In the genomic region with DNA sequence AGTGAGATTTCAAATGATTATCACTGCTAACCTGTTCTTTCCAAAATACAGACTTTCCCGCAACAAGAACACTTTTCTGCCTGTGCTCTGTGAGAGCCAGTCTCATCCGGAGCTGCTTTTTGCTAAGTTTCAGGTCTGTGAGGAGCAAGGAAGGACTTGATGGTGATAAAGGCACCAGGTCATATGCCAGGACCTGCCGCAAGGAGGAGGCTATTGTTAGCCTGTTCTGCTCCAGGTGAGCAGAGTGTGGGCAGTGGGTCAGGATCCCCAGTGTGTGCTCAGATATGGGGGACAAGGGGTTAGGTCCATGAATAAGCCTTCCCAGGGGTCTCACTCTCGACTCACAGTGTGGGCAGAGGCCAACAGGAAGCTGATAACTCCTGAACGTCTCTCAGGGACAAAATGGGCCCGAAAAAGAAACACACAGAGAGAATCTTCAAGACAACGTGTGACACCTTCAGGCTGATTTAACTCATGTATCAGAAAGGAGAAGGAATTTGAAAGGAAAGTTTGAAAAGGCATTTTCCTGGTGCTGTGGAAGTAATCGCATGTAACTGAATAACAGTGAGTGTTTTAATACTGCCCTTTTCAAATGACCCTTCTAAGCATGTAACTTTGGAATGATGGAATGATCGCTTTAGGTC, we compare ENCODE assay signal across 18 cellular contexts. TPM values are rescaled to one million over a fixed set of nuclear protein-coding genes. Genes with fewer than 3 reads are reported as not detected.
DNase-seq lines count a peak whose midpoint lies in the region; ATAC-seq and TF ChIP-seq lines count a peak whose summit lies in the region.
"Had no signal": no experiment of that assay in that cellular context is flagged by ENCODE, and none has a peak within 500 bp of the region (broad histone marks: within the 10 kb centered on the region; RNA-seq: fewer than 3 reads in every experiment).

No MANE protein-coding gene starts in this region.

- H3K4me1 ChIP-seq in mammary epithelial cell (ENCODE audit: insufficient read depth, low read length) (peaks cover 10% of the 10 kb centered on the region), right atrium auricular region (peaks cover 0 to 24% of the 10 kb centered on the region in 2 donors), thoracic aorta (ENCODE audit: control insufficient read depth in 1 of 2, low read depth in 2 of 2) (peaks cover 12 to 35% of the 10 kb centered on the region in 2 donors)

- no peaks in the 10 kb centered on the region for H3K27me3 ChIP-seq in mammary epithelial cell (ENCODE audit: insufficient read depth, low read length)
- H3K27me3 ChIP-seq in right atrium auricular region, result no peaks in the 10 kb centered on the region
- no peaks in the 10 kb centered on the region for H3K27me3 ChIP-seq in thoracic aorta (replicated peaks; ENCODE audit: insufficient read depth)
- H3K27me3 ChIP-seq: BLaER1, Peyer's patch had no signal

- H3K27ac ChIP-seq in mammary epithelial cell (ENCODE audit: insufficient read depth, low read depth, low read length), result no peak overlapping the region
- H3K27ac ChIP-seq in right atrium auricular region, result peak overlapping the region; percentile 19 to 64
- H3K27ac ChIP-seq in thoracic aorta, result peak overlapping the region; percentile 47 to 54
- H3K27ac ChIP-seq: BLaER1 had no signal

- ATAC-seq in thoracic aorta (ENCODE audit: insufficient number of reproducible peaks, low FRiP score, low read depth), result no peak

- WGBS in mammary epithelial cell (ENCODE audit: low coverage, missing lambda C conversion rate), result 28% methylated on average over 9 of the region's 9 CpGs

- H3K36me3 ChIP-seq in mammary epithelial cell (ENCODE audit: insufficient read depth, low read length), result no peaks in the 10 kb centered on the region
- H3K36me3 ChIP-seq in right atrium auricular region, result peaks cover 6% of the 10 kb centered on the region
- H3K36me3 ChIP-seq in thoracic aorta, result no peaks in the 10 kb centered on the region
- H3K36me3 ChIP-seq: BLaER1, Peyer's patch had no signal

- H4K20me1 ChIP-seq in mammary epithelial cell (ENCODE audit: insufficient read depth, low read length), result no peaks in the 10 kb centered on the region
- H4K20me1 ChIP-seq: BLaER1 had no signal

- in situ Hi-C loops in mammary epithelial cell (cut with MboI; ENCODE audit: low sequenced_read_pairs in 2 of 2), result loop anchor here in 1 of 2 donors (25.0 kb wide), 1 partner anchor 106 kb away; no protein-coding TSS in a partner anchor

- no peak overlapping the region for H3K4me3 ChIP-seq in mammary epithelial cell (replicated peaks in 1 of 3; ENCODE audit: insufficient read depth in 1 of 3, low read depth in 2 of 3, low read length in 3 of 3)
- H3K4me3 ChIP-seq in right atrium auricular region, result no peak overlapping the region
- H3K4me3 ChIP-seq in thoracic aorta, result no peak overlapping the region
- H3K4me3 ChIP-seq: BLaER1, Peyer's patch had no signal

- no peaks in the 10 kb centered on the region for H3K9me3 ChIP-seq in mammary epithelial cell (replicated peaks; ENCODE audit: insufficient read depth, low read length)
- no peaks in the 10 kb centered on the region for H3K9me3 ChIP-seq in right atrium auricular region
- no peaks in the 10 kb centered on the region for H3K9me3 ChIP-seq in thoracic aorta
- H3K9me3 ChIP-seq: BLaER1, Peyer's patch had no signal

- H3K9ac ChIP-seq in mammary epithelial cell (ENCODE audit: insufficient read depth, low read length), result no peak overlapping the region
- H3K9ac ChIP-seq: BLaER1 had no signal

- BruUV-seq in mammary epithelial cell (replicated peaks; lab: Mats Ljungman, UMichigan), result no TSS peak

- H3K4me2 ChIP-seq in mammary epithelial cell (ENCODE audit: insufficient read depth, low read depth, low read length), result no peak overlapping the region
- H3K4me2 ChIP-seq: BLaER1 had no signal

- CTCF ChIA-PET in mammary epithelial cell (lab: Charles Lee; ENCODE audit: low non-redundant PET), result interaction anchor here (0.6 to 0.7 kb wide), 2 partner anchors 132 to 409 kb away, joined by 4 read pairs; no protein-coding TSS in a partner anchor

- dilution Hi-C loops in mammary epithelial cell (cut with HindIII; ENCODE audit: low sequenced_read_pairs), result no loop called here

- peak in 1 of 2 donors; percentile 15 for TF ChIP-seq CTCF in mammary epithelial cell (conservative IDR thresholded peaks at IDR 0.05 in 1 of 2, IDR thresholded peaks at IDR 0.05 in 1 of 2; ENCODE audit: extremely low read depth in 1 of 2, insufficient read depth in 1 of 2, low read depth in 1 of 2, low read length in 2 of 2)
- TF ChIP-seq CTCF in right atrium auricular region (IDR thresholded peaks at IDR 0.05), result no peak
- TF ChIP-seq CTCF in thoracic aorta (IDR thresholded peaks at IDR 0.05), result no peak

- H2AFZ ChIP-seq in mammary epithelial cell (ENCODE audit: low read depth, low read length), result peak overlapping the region; percentile 89

- DNase-seq in LHCN-M2 (ENCODE audit: low read depth) (peak; percentile 60), mammary epithelial cell (no peak), right atrium auricular region (ENCODE audit: low spot score) (no peak), thoracic aorta (ENCODE audit: low spot score) (no peak), COR-L47 (lab: John Stamatoyannopoulos, UW) (no peak), NOMO-1 treated with dmso at 0.1 percent for 144 hours (lab: John Stamatoyannopoulos, UW; ENCODE audit: unreplicated experiment) (no peak), NCI-H2081 (lab: John Stamatoyannopoulos, UW) (no peak)
- DNase-seq: activated CD4-positive, alpha-beta T cell treated with anti-CD3 and anti-CD28 coated beads, Interleukin-2, amount 10 ng/mL, durations not matched to agents 7 days and 5 days; activated T-cell treated with anti-CD3 and anti-CD28 coated beads, Interleukin-2, amount 50 U/mL, for 48 hours; kidney; naive B cell; NCI-H1436 treated with DMSO at 0.1 percent for 48 hours; NCI-H524; Peyer's patch; stimulated activated CD4-positive, alpha-beta T cell treated with anti-CD3 and anti-CD28 coated beads, Interleukin-2, amount 100 ng/mL, for 24 hours; stimulated activated CD8-positive, alpha-beta memory T cell treated with anti-CD3 and anti-CD28 coated beads, Interleukin-4, amount 100 ng/mL, for 48 hours had no signal

- no peaks in the 10 kb centered on the region for H3K79me2 ChIP-seq in mammary epithelial cell (ENCODE audit: insufficient read depth, low read length)

- intact Hi-C loops in mammary epithelial cell (cut with micrococcal nuclease), result loop anchor here (1.0 to 2.0 kb wide), 2 partner anchors 122 to 166 kb away; partner anchors contain the start of gene CCDC110

RNA-seq across cellular contexts. Expression of gene PDLIM3, which starts 57.7 kb away (rescaled TPM):
- total RNA-seq in LHCN-M2 (2014; rRNA removed), result 783 and 1,256 TPM in 2 replicates
- polyA plus RNA-seq in LHCN-M2 (2012), result 114 TPM
- total RNA-seq in mammary epithelial cell, result 1 to 10 TPM in 1 of 2 donors, under 1 TPM in 1; 0.24 to 9.0 TPM
- 3.7 TPM for polyA plus RNA-seq in mammary epithelial cell
- polyA minus RNA-seq in mammary epithelial cell, result 1.8 TPM
- total RNA-seq in right atrium auricular region, result 100 to 1,000 TPM; 476 to 783 TPM
- total RNA-seq in thoracic aorta, result 1,000 to 10,000 TPM in 1 of 2 donors, 100 to 1,000 TPM in 1; 835 to 1,176 TPM
- total RNA-seq: activated CD4-positive, alpha-beta T cell treated with anti-CD3 and anti-CD28 coated beads, Interleukin-2, amount 10 ng/mL, durations not matched to agents 7 days and 5 days; T-helper 2 cell treated with Interferon-gamma antibody and Interleukin-4, amounts not matched to agents 100 ng/mL and 5 ng/mL, for 36 hours had no signal

Comparison
In these comparisons a context has a peak if more than half of its experiments do, and no peak if none do; other contexts are left out.
1. RNA of gene PDLIM3, which starts 57.7 kb away (total RNA-seq): 783 to 1,256 TPM in LHCN-M2, 835 to 1,176 TPM in thoracic aorta and 476 to 783 TPM in right atrium auricular region; 0.24 to 9.0 TPM in mammary epithelial cell; every median in the first group is over 10 times any median in the second.